In genomic region chr22:38788417-38788816, GRCh38 we compare ENCODE assay signal across 11 cellular contexts. TPM values are rescaled to one million over a fixed set of nuclear protein-coding genes. Genes with fewer than 3 reads are reported as not detected.
DNase-seq lines count a peak whose midpoint lies in the region; ATAC-seq and TF ChIP-seq lines count a peak whose summit lies in the region.
"Had no signal": no experiment of that assay in that cellular context is flagged by ENCODE, and none has a peak within 500 bp of the region (broad histone marks: within the 10 kb centered on the region; RNA-seq: fewer than 3 reads in every experiment).

No MANE protein-coding gene starts in this region.

- 11 to 33% (median 19%) methylated on average over 6 of the region's 6 CpGs for WGBS in heart left ventricle, 4 donors

- peaks cover 4 to 68% (median 41%) of the 10 kb centered on the region in 12 donors for H3K4me1 ChIP-seq in heart left ventricle
- H3K4me1 ChIP-seq in skeletal muscle tissue (ENCODE audit: control insufficient read depth in 3 of 3, insufficient read depth in 3 of 3, low read length in 3 of 3): peaks cover 13 to 26% (median 15%) of the 10 kb centered on the region in 3 donors

- ATAC-seq in SK-N-SH treated with all-trans-retinoic acid at 6 μM for 48 hours (peak; percentile 84), heart left ventricle (peak; percentile 68 to 89 (median 85))
- no peak for ATAC-seq in CD4-positive, alpha-beta T cell (ENCODE audit: poor library complexity)

- no peak overlapping the region for H3K4me3 Mint-ChIP-seq in CD4-positive, alpha-beta T cell
- no peak overlapping the region for H3K4me3 Mint-ChIP-seq in activated CD4-positive, alpha-beta memory T cell treated with anti-CD3 and anti-CD28 coated beads for 36 hours

- H3K9ac ChIP-seq in skeletal muscle tissue (ENCODE audit: low read depth in 1 of 3, low read length in 3 of 3): peak overlapping the region in 2 of 3 donors; percentile 4 to 12

- POLR2A ChIA-PET in CD4-positive, alpha-beta T cell (lab: Charles Lee): no interaction called here
- POLR2A ChIA-PET in activated CD4-positive, alpha-beta memory T cell treated with anti-CD3 and anti-CD28 coated beads for 36 hours (lab: Charles Lee): no interaction called here

- H3K27ac Mint-ChIP-seq in CD4-positive, alpha-beta T cell: no peak overlapping the region
- no peak overlapping the region for H3K27ac Mint-ChIP-seq in activated CD4-positive, alpha-beta memory T cell treated with anti-CD3 and anti-CD28 coated beads for 36 hours
- H3K27ac Mint-ChIP-seq: naive B cell had no signal

- H3K9me3 Mint-ChIP-seq in CD4-positive, alpha-beta T cell: no peaks in the 10 kb centered on the region
- no peaks in the 10 kb centered on the region for H3K9me3 Mint-ChIP-seq in activated CD4-positive, alpha-beta memory T cell treated with anti-CD3 and anti-CD28 coated beads for 36 hours
- H3K9me3 Mint-ChIP-seq: naive B cell had no signal

- H3K27me3 ChIP-seq in heart left ventricle (no peaks in the 10 kb centered on the region), skeletal muscle tissue (ENCODE audit: control insufficient read depth in 3 of 3, insufficient read depth in 3 of 3, low read length in 3 of 3) (no peaks in the 10 kb centered on the region)
- no peaks in the 10 kb centered on the region for H3K27me3 ChIP-seq in CD4-positive, alpha-beta T cell (ENCODE audit: control insufficient read depth, insufficient read depth, low read length)
- H3K27me3 ChIP-seq: SJSA1 had no signal

- H3K4me3 ChIP-seq in heart left ventricle: no peak overlapping the region
- no peak overlapping the region for H3K4me3 ChIP-seq in skeletal muscle tissue (ENCODE audit: low read length in 3 of 3)
- H3K4me3 ChIP-seq: SJSA1 had no signal

- peak in 1 of 2 donors; percentile 33 for TF ChIP-seq POLR2A in heart left ventricle (IDR thresholded peaks at IDR 0.05)

- DNase-seq in EL (peak; percentile 88), heart left ventricle (peak in 4 of 5 donors; percentile 54 to 74 (median 64)), putamen (ENCODE audit: low spot score) (no peak)
- no peak for DNase-seq in activated CD4-positive, alpha-beta T cell treated with anti-CD3 and anti-CD28 coated beads for 4 hours
- no peak for DNase-seq in CD4-positive, alpha-beta T cell
- DNase-seq in activated CD4-positive, alpha-beta memory T cell treated with anti-CD3 and anti-CD28 coated beads for 36 hours: no peak
- DNase-seq: activated gamma-delta T cell, naive B cell had no signal

- peak overlapping the region; percentile 69 to 92 (median 82) for H3K27ac ChIP-seq in heart left ventricle
- H3K27ac ChIP-seq in skeletal muscle tissue (ENCODE audit: low read depth, low read length): peak overlapping the region; percentile 48
- H3K27ac ChIP-seq in CD4-positive, alpha-beta T cell (ENCODE audit: low read depth, low read length): no peak overlapping the region
- H3K27ac ChIP-seq: SJSA1 had no signal

- no peaks in the 10 kb centered on the region for H3K9me3 ChIP-seq in heart left ventricle
- no peaks in the 10 kb centered on the region for H3K9me3 ChIP-seq in skeletal muscle tissue (ENCODE audit: control insufficient read depth in 3 of 3, low read length in 3 of 3)
- H3K9me3 ChIP-seq in CD4-positive, alpha-beta T cell (ENCODE audit: control insufficient read depth, low read length): no peaks in the 10 kb centered on the region
- H3K9me3 ChIP-seq: SJSA1 had no signal

- H3K36me3 Mint-ChIP-seq in CD4-positive, alpha-beta T cell (ENCODE audit: low read depth): peaks cover 13% of the 10 kb centered on the region
- H3K36me3 Mint-ChIP-seq in activated CD4-positive, alpha-beta memory T cell treated with anti-CD3 and anti-CD28 coated beads for 36 hours: no peaks in the 10 kb centered on the region
- H3K36me3 Mint-ChIP-seq: naive B cell had no signal

- H3K36me3 ChIP-seq in heart left ventricle: peaks cover 0 to 18% (median 10%) of the 10 kb centered on the region in 9 donors
- peaks cover 0 to 7% (median 7%) of the 10 kb centered on the region in 3 donors for H3K36me3 ChIP-seq in skeletal muscle tissue (ENCODE audit: control insufficient read depth in 3 of 3, insufficient read depth in 3 of 3, low read length in 3 of 3)

- H3K4me1 Mint-ChIP-seq in CD4-positive, alpha-beta T cell (ENCODE audit: low read depth): peaks cover 11% of the 10 kb centered on the region
- peaks cover 6% of the 10 kb centered on the region for H3K4me1 Mint-ChIP-seq in activated CD4-positive, alpha-beta memory T cell treated with anti-CD3 and anti-CD28 coated beads for 36 hours (ENCODE audit: low read depth)

- no peaks in the 10 kb centered on the region for H3K27me3 Mint-ChIP-seq in CD4-positive, alpha-beta T cell
- H3K27me3 Mint-ChIP-seq in activated CD4-positive, alpha-beta memory T cell treated with anti-CD3 and anti-CD28 coated beads for 36 hours: no peaks in the 10 kb centered on the region
- H3K27me3 Mint-ChIP-seq: naive B cell had no signal

- no peak for TF ChIP-seq CTCF in heart left ventricle (IDR thresholded peaks at IDR 0.05)
- no peak for TF ChIP-seq CTCF in CD4-positive, alpha-beta T cell (IDR thresholded peaks at IDR 0.05)

- intact Hi-C loops in heart left ventricle (cut with DNase I): loop anchor here in 2 of 10 donors (10.0 kb wide), 2 partner anchors 56 to 136 kb away; partner anchors contain the start of gene NPTXR (in 1 of the 2)
- intact Hi-C loops in CD4-positive, alpha-beta T cell (cut with DNase I, micrococcal nuclease): no loop called here
- intact Hi-C loops in activated CD4-positive, alpha-beta memory T cell treated with anti-CD3 and anti-CD28 coated beads for 36 hours (cut with micrococcal nuclease): no loop called here

- CTCF ChIA-PET in CD4-positive, alpha-beta T cell (lab: Charles Lee): no interaction called here
- CTCF ChIA-PET in activated CD4-positive, alpha-beta memory T cell treated with anti-CD3 and anti-CD28 coated beads for 36 hours (lab: Charles Lee): no interaction called here

TF ChIP-seq in SK-N-SH treated with all-trans-retinoic acid at 6 μM for 48 hours, 23 proteins besides CTCF, POLR2A, EP300 and RAD21:
- no peak for TF ChIP-seq ISL1 (CRISPR knock-in tag; IDR thresholded peaks at IDR 0.05)

RNA-seq across cellular contexts. Expression of gene DNAL4, which starts 5.5 kb away (rescaled TPM):
- total RNA-seq in heart left ventricle (10 to 100 TPM in 5 of 9 donors, 1 to 10 TPM in 4; 8.2 to 16.4 (median 10.4) TPM), skeletal muscle tissue (12.0 TPM)
- 10 to 100 TPM in 1 of 2 donors, 1 to 10 TPM in 1; 7.9 to 14.9 TPM for polyA plus RNA-seq in heart left ventricle
- total RNA-seq in CD4-positive, alpha-beta T cell: 1 to 10 TPM; 1.9 to 2.7 TPM
- 1 to 10 TPM; 7.7 to 8.3 TPM for total RNA-seq in activated CD4-positive, alpha-beta memory T cell treated with anti-CD3 and anti-CD28 coated beads for 36 hours

RNA-seq across cellular contexts. Expression of gene SUN2, which starts 32.6 kb away (rescaled TPM):
- total RNA-seq in heart left ventricle: 100 to 1,000 TPM in 6 of 9 donors, 10 to 100 TPM in 3; 75.2 to 405 (median 125) TPM
- polyA plus RNA-seq in heart left ventricle: 100 to 1,000 TPM in 1 of 2 donors, 10 to 100 TPM in 1; 41.3 to 203 TPM
- 40.2 TPM for total RNA-seq in skeletal muscle tissue
- total RNA-seq in CD4-positive, alpha-beta T cell: 100 to 1,000 TPM; 440 to 453 TPM
- total RNA-seq in activated CD4-positive, alpha-beta memory T cell treated with anti-CD3 and anti-CD28 coated beads for 36 hours: 100 to 1,000 TPM; 159 to 168 TPM

RNA-seq across cellular contexts. Expression of gene NPTXR, which starts 55.4 kb away (rescaled TPM):
- total RNA-seq in heart left ventricle (10 to 100 TPM; 15.4 to 34.0 (median 20.7) TPM), skeletal muscle tissue (1.6 TPM)
- polyA plus RNA-seq in heart left ventricle: 10 to 100 TPM; 18.8 to 19.1 TPM
- total RNA-seq in CD4-positive, alpha-beta T cell: 1 to 10 TPM; 4.2 to 4.6 TPM
- 1 to 10 TPM; 1.9 to 2.5 TPM for total RNA-seq in activated CD4-positive, alpha-beta memory T cell treated with anti-CD3 and anti-CD28 coated beads for 36 hours

Comparison
In these comparisons a context has a peak if more than half of its experiments do, and no peak if none do; other contexts are left out.
1. DNase-seq: peak in EL (single experiment) and heart left ventricle (4 of 5); none in activated CD4-positive, alpha-beta T cell treated with anti-CD3 and anti-CD28 coated beads for 4 hours (0 of 2), CD4-positive, alpha-beta T cell (0 of 10), activated CD4-positive, alpha-beta memory T cell treated with anti-CD3 and anti-CD28 coated beads for 36 hours (single experiment) and putamen (single experiment).